Comparison of ENCODE assay signal across 23 cellular contexts in the genomic region with DNA sequence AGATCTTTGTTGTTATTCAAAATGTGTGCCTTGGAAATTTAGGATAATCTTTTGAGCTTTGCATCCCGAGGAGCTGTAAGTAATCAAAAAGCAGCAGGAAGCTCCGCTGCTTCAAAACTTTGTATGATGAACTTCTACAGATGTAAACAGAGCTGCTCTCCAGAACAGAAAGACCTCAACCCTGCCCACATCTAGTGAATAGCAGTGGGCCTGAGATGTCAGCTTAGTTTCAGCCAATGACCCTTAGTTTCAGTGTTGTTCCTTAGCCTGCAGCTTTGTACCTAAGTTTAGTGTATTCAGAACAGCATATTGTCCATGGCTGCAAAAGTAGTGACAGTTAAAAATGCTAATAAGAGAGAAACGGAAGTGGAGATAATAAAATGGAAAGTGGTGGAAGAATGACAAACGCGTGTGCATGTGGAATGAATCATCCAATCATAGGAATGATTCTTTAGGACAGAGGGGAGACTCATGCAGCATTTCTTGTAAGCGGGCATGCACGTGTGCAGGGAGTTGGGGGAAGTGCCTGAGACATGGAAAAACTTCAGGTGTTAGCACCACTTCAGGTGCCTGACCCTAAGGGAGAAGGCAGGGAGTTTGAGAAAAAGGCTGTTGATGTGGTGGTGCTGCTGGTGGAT. TPM values are rescaled to one million over a fixed set of nuclear protein-coding genes. Genes with fewer than 3 reads are reported as not detected.
DNase-seq lines count a peak whose midpoint lies in the region; ATAC-seq, FAIRE-seq and TF ChIP-seq lines count a peak whose summit lies in the region.
"Had no signal": no experiment of that assay in that cellular context is flagged by ENCODE, and none has a peak within 500 bp of the region (broad histone marks: within the 10 kb centered on the region; RNA-seq: fewer than 3 reads in every experiment).

No MANE protein-coding gene starts in this region.

- H3K4me1 ChIP-seq in HUES48 (ENCODE audit: control insufficient read depth, insufficient read depth, low read length) = peaks cover 22% of the 10 kb centered on the region
- peaks cover 0 to 16% of the 10 kb centered on the region in 2 experiments; a peak in 2 of 5 replicates for H3K4me1 ChIP-seq in K562 (replicated peaks in 1 of 2; ENCODE audit: control insufficient read depth in 2 of 2, insufficient read depth in 2 of 2, low read length in 2 of 2)
- H3K4me1 ChIP-seq in left ventricle myocardium inferior = peaks cover 12% of the 10 kb centered on the region
- H3K4me1 ChIP-seq in prostate gland (replicated peaks) = no peaks in the 10 kb centered on the region

- 25% methylated on average over 7 of the region's 7 CpGs for whole genome bisulfite sequencing in K562 (ENCODE audit: insufficient coverage, low coverage, missing lambda C conversion rate)
- 62% methylated on average over 7 of the region's 7 CpGs for WGBS in prostate gland

- no peaks in the 10 kb centered on the region for H3K79me2 ChIP-seq in K562 (ENCODE audit: control insufficient read depth, insufficient read depth, low read length)

- H3K4me3 ChIP-seq in HUES48 (ENCODE audit: low read depth, low read length) (no peak overlapping the region), K562 (no peak overlapping the region), left ventricle myocardium inferior (no peak overlapping the region), prostate gland (no peak overlapping the region)
- H3K4me3 ChIP-seq: mucosa of descending colon had no signal

- H3K9ac ChIP-seq in HUES48 (ENCODE audit: low read depth, low read length) (no peak overlapping the region), K562 (ENCODE audit: insufficient read depth in 1 of 2, low read depth in 2 of 2, low read length in 2 of 2) (peak overlapping the region in 1 of 2 experiments; percentile 23; a peak in 1 of 4 replicates)

- no peak for FAIRE-seq in K562 (lab: Jason Lieb, UNC)

- H3K4me2 ChIP-seq in K562 (ENCODE audit: insufficient read depth, low read length) = peak overlapping the region; percentile 23; the same call in 1 of the 2 replicates

- POLR2A ChIA-PET in K562 (lab: Yijun Ruan, JAX) = no interaction called here

- TF ChIP-seq CTCF in K562 (IDR thresholded peaks at IDR 0.05 in 2 of 3, conservative IDR thresholded peaks at IDR 0.05 in 1 of 3; ENCODE audit: insufficient read depth in 2 of 3, low read depth in 1 of 3, low read length in 3 of 3) = no peak
- TF ChIP-seq CTCF in left ventricle myocardium inferior (IDR thresholded peaks at IDR 0.05; ENCODE audit: borderline replicate concordance) = no peak
- no peak for TF ChIP-seq CTCF in prostate gland (IDR thresholded peaks at IDR 0.05)

- CTCF ChIA-PET in K562 (lab: Yijun Ruan, JAX; ENCODE audit: low intra/inter-chr PET ratio) = no interaction called here

- H4K20me1 ChIP-seq in K562 (replicated peaks; ENCODE audit: control insufficient read depth, insufficient read depth, low read length) = no peaks in the 10 kb centered on the region

- no peaks in the 10 kb centered on the region for H3K27me3 ChIP-seq in HUES48 (ENCODE audit: control insufficient read depth, insufficient read depth, low read length)
- no peaks in the 10 kb centered on the region for H3K27me3 ChIP-seq in K562 (ENCODE audit: control insufficient read depth in 2 of 2, insufficient read depth in 2 of 2, low read length in 2 of 2)
- H3K27me3 ChIP-seq in left ventricle myocardium inferior (ENCODE audit: low read depth) = no peaks in the 10 kb centered on the region
- H3K27me3 ChIP-seq in prostate gland (replicated peaks; ENCODE audit: insufficient read depth) = no peaks in the 10 kb centered on the region
- H3K27me3 ChIP-seq: brain microvascular endothelial cell, neutrophil had no signal

- peak overlapping the region; percentile 27 for H3K27ac ChIP-seq in HUES48 (ENCODE audit: low read depth, low read length)
- H3K27ac ChIP-seq in K562 (ENCODE audit: extremely low read depth, low read depth, low read length) = no peak overlapping the region
- H3K27ac ChIP-seq in left ventricle myocardium inferior (replicated peaks) = no peak overlapping the region
- H3K27ac ChIP-seq in prostate gland = no peak overlapping the region
- H3K27ac ChIP-seq: brain microvascular endothelial cell, neutrophil had no signal

- ATAC-seq in K562 (no peak), HG03175 (IDR thresholded peaks at IDR 0.05; ENCODE audit: unreplicated experiment) (no peak)
- ATAC-seq: mucosa of descending colon, right cardiac atrium had no signal

- intact Hi-C loops in K562 (cut with micrococcal nuclease) (no loop called here), left ventricle myocardium inferior (cut with micrococcal nuclease) (no loop called here), prostate gland (cut with DNase I) (no loop called here)

- no TSS peak for BruUV-seq in K562 (replicated peaks; lab: Mats Ljungman, UMichigan)

- no peak for TF ChIP-seq POLR2A in K562 (conservative IDR thresholded peaks at IDR 0.05)
- TF ChIP-seq POLR2A in prostate gland (IDR thresholded peaks at IDR 0.05) = no peak

- DNase-seq in AG20443 (ENCODE audit: low spot score) (peak; percentile 72), K562 (ENCODE audit: extremely low read depth in 1 of 4, low spot score in 3 of 4) (no peak), kidney tubule cell (ENCODE audit: low spot score) (peak; percentile 30), NCI-H2171 (lab: John Stamatoyannopoulos, UW) (no peak), left ventricle myocardium inferior (no peak), prostate gland (ENCODE audit: low spot score) (no peak)
- DNase-seq: activated CD4-positive, alpha-beta T cell treated with anti-CD3 and anti-CD28 coated beads for 48 hours; activated naive CD4-positive, alpha-beta T cell treated with anti-CD3 and anti-CD28 coated beads for 36 hours; brain microvascular endothelial cell; Calu3; GF-D8; hypothalamus; Kasumi-1; mucosa of descending colon; NCI-H1436 treated with DMSO at 0.1 percent for 48 hours; NCI-H2227 treated with DMSO at 0.1 percent for 48 hours; right cardiac atrium; SHP77 treated with DMSO at 0.1 percent for 48 hours; stimulated activated CD4-positive, alpha-beta T cell treated with anti-CD3 and anti-CD28 coated beads, Interleukin-2, amount 100 ng/mL, for 48 hours; substantia nigra had no signal

- no peak for TF ChIP-seq EP300 in K562 (IDR thresholded peaks at IDR 0.05; ENCODE audit: low read length)

- in situ Hi-C loops in K562 (cut with MboI) = no loop called here

- no peak for TF ChIP-seq RAD21 in K562 (CRISPR knock-in tag; conservative IDR thresholded peaks at IDR 0.05 in 1 of 2, IDR thresholded peaks at IDR 0.05 in 1 of 2)

- H3K9me3 ChIP-seq in HUES48 (ENCODE audit: control insufficient read depth, insufficient read depth, low read length) (no peaks in the 10 kb centered on the region), K562 (replicated peaks; ENCODE audit: control insufficient read depth, insufficient read depth, low read depth, low read length) (no peaks in the 10 kb centered on the region), left ventricle myocardium inferior (replicated peaks) (no peaks in the 10 kb centered on the region), prostate gland (no peaks in the 10 kb centered on the region)
- H3K9me3 ChIP-seq: mucosa of descending colon, neutrophil had no signal

- no peaks in the 10 kb centered on the region for H3K9me1 ChIP-seq in K562 (ENCODE audit: control insufficient read depth, insufficient read depth, low read length)

- H3K36me3 ChIP-seq in HUES48 (ENCODE audit: control insufficient read depth, insufficient read depth, low read length) = no peaks in the 10 kb centered on the region
- H3K36me3 ChIP-seq in K562 (ENCODE audit: control insufficient read depth, insufficient read depth, low read length) = no peaks in the 10 kb centered on the region
- peaks cover 22% of the 10 kb centered on the region for H3K36me3 ChIP-seq in left ventricle myocardium inferior
- no peaks in the 10 kb centered on the region for H3K36me3 ChIP-seq in prostate gland
- H3K36me3 ChIP-seq: brain microvascular endothelial cell, neutrophil had no signal

- peak overlapping the region; percentile 79 for H2AFZ ChIP-seq in K562 (ENCODE audit: low read depth, low read length)

TF ChIP-seq in K562, 482 proteins besides CTCF, POLR2A, EP300 and RAD21:
- TF ChIP-seq NFATC3 (IDR thresholded peaks at IDR 0.05) = no peak
- peak; percentile 48; the same call in 1 of the 2 replicates for TF ChIP-seq BHLHE40 (IDR thresholded peaks at IDR 0.05; ENCODE audit: low read length)
- TF ChIP-seq FOSL1 (tag; conservative IDR thresholded peaks at IDR 0.05) = 0 out of 2 replicates have a peak, but pooled peaks have one; percentile 22

RNA-seq across cellular contexts. Expression of gene SNX24, which starts 24.9 kb away (rescaled TPM):
- total RNA-seq in K562 (2011; cell fraction: chromatin; rRNA removed; ENCODE audit: low replicate concordance) = 2.5 and 4.8 TPM in 2 replicates
- total RNA-seq in K562 (2011; cell fraction: nucleolus; rRNA removed) = 1.1 and 1.7 TPM in 2 replicates
- 2.3 and 3.9 TPM in 2 replicates for total RNA-seq in K562 (2011; cell fraction: nucleoplasm; rRNA removed)
- total RNA-seq in K562 (2014; rRNA removed) (4.9 and 6.8 TPM in 2 replicates), K562 (2014; rRNA removed; fragmentation: Illumina TruSeq; extraction: Trizol) (8.6 and 9.2 TPM in 2 replicates), K562 (2015; rRNA removed; fragmentation: Illumina TruSeq; extraction: Trizol) (8.9 and 10.1 TPM in 2 replicates), K562 (2021) (5.8 and 6.4 TPM in 2 replicates), left ventricle myocardium inferior (16.0 TPM), prostate gland (10 to 100 TPM in 1 of 2 donors, 1 to 10 TPM in 1; 9.8 to 13.3 TPM)
- polyA plus RNA-seq in K562 (2011; rRNA removed) (4.3 and 5.3 TPM in 2 replicates), K562 (2014; fragmentation: Illumina TruSeq; extraction: Trizol) (9.7 and 9.9 TPM in 2 replicates), K562 (2014; fragmentation: Nextera tagmentation; extraction: Ambion mirVana) (1 to 10 TPM; 7.9 to 8.6 TPM), K562 (2014; rRNA removed) (7.3 and 10.0 TPM in 2 replicates)
- polyA plus RNA-seq in K562 (2011; cell fraction: cytosol; rRNA removed) = 2.7 and 4.1 TPM in 2 replicates
- polyA plus RNA-seq in K562 (2011; cell fraction: nucleus; rRNA removed) = 3.3 and 4.3 TPM in 2 replicates
- 8.9 and 13.9 TPM in 2 replicates for polyA plus RNA-seq in K562 (2012)
- 3.8 and 5.8 TPM in 2 replicates for polyA minus RNA-seq in K562 (2011; rRNA and poly(A)+ RNA removed)
- polyA minus RNA-seq in K562 (2011; cell fraction: cytosol; rRNA and poly(A)+ RNA removed) = 0.86 and 1.5 TPM in 2 replicates
- 0.94 and 2.1 TPM in 2 replicates for polyA minus RNA-seq in K562 (2011; cell fraction: nucleus; rRNA and poly(A)+ RNA removed)

Comparison
In these comparisons a context has a peak if more than half of its experiments do, and no peak if none do; other contexts are left out.
1. DNase-seq: peak in AG20443 (single experiment) and kidney tubule cell (single experiment); none in K562 (0 of 4), NCI-H2171 (single experiment), left ventricle myocardium inferior (single experiment) and prostate gland (single experiment).